In genomic region chr17:36415283-36415941, GRCh38 we compare ENCODE assay signal across 12 cellular contexts. TPM values are rescaled to one million over a fixed set of nuclear protein-coding genes. Genes with fewer than 3 reads are reported as not detected.
"Had no signal": no experiment of that assay in that cellular context is flagged by ENCODE, and none has a peak within 500 bp of the region (broad histone marks: within the 10 kb centered on the region; RNA-seq: fewer than 3 reads in every experiment).

No MANE protein-coding gene starts in this region.

RNA-seq across cellular contexts. Expression of gene TBC1D3H, which starts 27.2 kb away (rescaled TPM):
- total RNA-seq: activated B cell treated with CpG ODN at 0.5 μM for 24 hours; activated CD4-positive, alpha-beta memory T cell treated with anti-CD3 and anti-CD28 coated beads for 36 hours; activated CD4-positive, alpha-beta memory T cell treated with anti-CD3 and anti-CD28 coated beads, Interleukin-2, amount 10 ng/mL, durations not matched to agents 7 days and 5 days; activated CD4-positive, alpha-beta T cell treated with anti-CD3 and anti-CD28 coated beads for 36 hours; activated CD4-positive, alpha-beta T cell treated with anti-CD3 and anti-CD28 coated beads, Interleukin-2, amount 10 ng/mL, durations not matched to agents 24 days and 14 days; activated CD8-positive, alpha-beta memory T cell treated with anti-CD3 and anti-CD28 coated beads, Interleukin-2, amount 10 ng/mL, durations not matched to agents 7 days and 5 days; activated CD8-positive, alpha-beta T cell treated with anti-CD3 and anti-CD28 coated beads for 36 hours; activated CD8-positive, alpha-beta T cell treated with anti-CD3 and anti-CD28 coated beads, Interleukin-2, amount 10 ng/mL, durations not matched to agents 7 days and 5 days; T-helper 1 cell treated with Interleukin-12 subunit alpha and Interleukin-12 subunit beta and Interleukin-4 antibody, amounts not matched to agents 30 ng/mL and 1 ng/mL, for 36 hours; T-helper 17 cell; T-helper 2 cell treated with Interferon-gamma antibody and Interleukin-4, amounts not matched to agents 100 ng/mL and 5 ng/mL, for 36 hours; WTC11 had no signal
